Comparison of ENCODE assay signal across 1 cellular context in the genomic region with DNA sequence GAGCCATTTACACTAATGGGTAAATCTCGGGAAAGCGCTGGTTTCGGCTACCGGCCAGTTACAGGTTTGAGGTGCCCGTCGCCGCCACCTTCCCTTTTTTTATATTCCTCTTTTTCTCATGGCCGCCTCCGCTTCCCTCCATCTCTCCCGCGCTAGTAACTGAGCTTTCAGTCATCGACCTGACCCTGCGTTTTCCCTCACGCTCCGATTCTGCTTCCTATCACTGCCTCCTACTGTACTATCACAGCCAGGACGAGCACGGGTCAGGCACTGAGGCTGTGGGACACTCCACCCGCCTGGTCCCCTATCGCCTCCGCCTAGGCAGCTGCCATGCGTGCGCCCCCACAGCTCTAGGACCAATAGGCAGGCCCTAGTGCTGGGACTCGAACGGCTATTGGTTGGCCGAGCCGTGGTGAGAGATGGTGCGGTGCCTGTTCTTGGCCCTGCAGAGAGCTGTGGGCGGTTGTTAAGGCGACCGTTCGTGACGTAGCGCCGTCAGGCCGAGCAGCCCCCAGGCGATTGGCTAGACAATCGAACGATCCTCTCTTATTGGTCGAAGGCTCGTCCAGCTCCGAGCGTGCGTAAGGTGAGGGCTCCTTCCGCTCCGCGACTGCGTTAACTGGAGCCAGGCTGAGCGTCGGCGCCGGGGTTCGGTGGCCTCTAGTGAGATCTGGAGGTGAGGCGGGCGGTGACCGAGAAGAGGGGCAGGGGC.
A peak's percentile ranks its signal among the peaks of the same experiment; 100 is the strongest.
TF ChIP-seq lines count a peak whose summit lies in the region.

Gene HMGCR (plus strand): TSS at position 596 of the 712 bp plus-strand sequence. CDS start 5,386 bp downstream, outside the sequence.

TF ChIP-seq in A549, 52 proteins besides CTCF, POLR2A, EP300 and RAD21 (continued from another document):
- TF ChIP-seq, protein P1, sequence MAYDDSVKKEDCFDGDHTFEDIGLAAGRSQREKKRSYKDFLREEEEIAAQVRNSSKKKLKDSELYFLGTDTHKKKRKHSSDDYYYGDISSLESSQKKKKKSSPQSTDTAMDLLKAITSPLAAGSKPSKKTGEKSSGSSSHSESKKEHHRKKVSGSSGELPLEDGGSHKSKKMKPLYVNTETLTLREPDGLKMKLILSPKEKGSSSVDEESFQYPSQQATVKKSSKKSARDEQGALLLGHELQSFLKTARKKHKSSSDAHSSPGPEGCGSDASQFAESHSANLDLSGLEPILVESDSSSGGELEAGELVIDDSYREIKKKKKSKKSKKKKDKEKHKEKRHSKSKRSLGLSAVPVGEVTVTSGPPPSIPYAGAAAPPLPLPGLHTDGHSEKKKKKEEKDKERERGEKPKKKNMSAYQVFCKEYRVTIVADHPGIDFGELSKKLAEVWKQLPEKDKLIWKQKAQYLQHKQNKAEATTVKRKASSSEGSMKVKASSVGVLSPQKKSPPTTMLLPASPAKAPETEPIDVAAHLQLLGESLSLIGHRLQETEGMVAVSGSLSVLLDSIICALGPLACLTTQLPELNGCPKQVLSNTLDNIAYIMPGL (CRISPR knock-in tag; IDR thresholded peaks at IDR 0.05; ENCODE audit: borderline replicate concordance), result no peak
- TF ChIP-seq NR3C1 (IDR thresholded peaks at IDR 0.05) (no peak), RCOR1 (IDR thresholded peaks at IDR 0.05; ENCODE audit: low read depth, low read length) (no peak), RFX5 (IDR thresholded peaks at IDR 0.05) (peak; percentile 93), CEBPB (IDR thresholded peaks at IDR 0.05) (no peak), ZNF302 (CRISPR knock-in tag; IDR thresholded peaks at IDR 0.05) (no peak), EHMT2 (IDR thresholded peaks at IDR 0.05; ENCODE audit: low read depth) (no peak), RARB (CRISPR knock-in tag; IDR thresholded peaks at IDR 0.05) (0 out of 2 replicates have a peak, but pooled peaks have one; percentile 35), BHLHE40 (IDR thresholded peaks at IDR 0.05; ENCODE audit: low read depth, low read length) (0 out of 2 replicates have a peak, but pooled peaks have one; percentile 18), HOXA7 (CRISPR knock-in tag; IDR thresholded peaks at IDR 0.05) (no peak), SMC3 (IDR thresholded peaks at IDR 0.05) (peak; percentile 60), CHD4 (IDR thresholded peaks at IDR 0.05; ENCODE audit: borderline replicate concordance) (no peak), KDM1A (IDR thresholded peaks at IDR 0.05; ENCODE audit: low read depth) (no peak), JUNB (IDR thresholded peaks at IDR 0.05) (no peak), MYC (IDR thresholded peaks at IDR 0.05; ENCODE audit: borderline replicate concordance, low read length) (peak; percentile 44; the same call in 1 of the 2 replicates), MAZ (IDR thresholded peaks at IDR 0.05; ENCODE audit: borderline replicate concordance, low read depth, low read length) (no peak), PHF8 (IDR thresholded peaks at IDR 0.05; ENCODE audit: borderline replicate concordance, low read depth) (peak; percentile 74), ATOH8 (CRISPR knock-in tag; IDR thresholded peaks at IDR 0.05; ENCODE audit: low read depth) (no peak), HDAC2 (IDR thresholded peaks at IDR 0.05) (no peak), CHD2 (IDR thresholded peaks at IDR 0.05; ENCODE audit: low read length, partially characterized antibody) (no peak), ZC3H11A (IDR thresholded peaks at IDR 0.05) (no peak), HOXB13 (CRISPR knock-in tag; IDR thresholded peaks at IDR 0.05; ENCODE audit: low read depth) (no peak), SREBF2 (IDR thresholded peaks at IDR 0.05) (no peak), PBX3 (IDR thresholded peaks at IDR 0.05) (no peak), FOXS1 (CRISPR knock-in tag; IDR thresholded peaks at IDR 0.05) (no peak), EHF (CRISPR knock-in tag; IDR thresholded peaks at IDR 0.05) (no peak), JUN (IDR thresholded peaks at IDR 0.05) (peak; percentile 49 to 77; a peak in 3 of 5 replicates), USF2 (IDR thresholded peaks at IDR 0.05) (0 out of 2 replicates have a peak, but pooled peaks have one; percentile 15)
- TF ChIP-seq, protein P2, sequence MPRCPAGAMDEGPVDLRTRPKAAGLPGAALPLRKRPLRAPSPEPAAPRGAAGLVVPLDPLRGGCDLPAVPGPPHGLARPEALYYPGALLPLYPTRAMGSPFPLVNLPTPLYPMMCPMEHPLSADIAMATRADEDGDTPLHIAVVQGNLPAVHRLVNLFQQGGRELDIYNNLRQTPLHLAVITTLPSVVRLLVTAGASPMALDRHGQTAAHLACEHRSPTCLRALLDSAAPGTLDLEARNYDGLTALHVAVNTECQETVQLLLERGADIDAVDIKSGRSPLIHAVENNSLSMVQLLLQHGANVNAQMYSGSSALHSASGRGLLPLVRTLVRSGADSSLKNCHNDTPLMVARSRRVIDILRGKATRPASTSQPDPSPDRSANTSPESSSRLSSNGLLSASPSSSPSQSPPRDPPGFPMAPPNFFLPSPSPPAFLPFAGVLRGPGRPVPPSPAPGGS (IDR thresholded peaks at IDR 0.05), result peak; percentile 81; the same call in 2 of the 3 replicates
- TF ChIP-seq, protein P3, sequence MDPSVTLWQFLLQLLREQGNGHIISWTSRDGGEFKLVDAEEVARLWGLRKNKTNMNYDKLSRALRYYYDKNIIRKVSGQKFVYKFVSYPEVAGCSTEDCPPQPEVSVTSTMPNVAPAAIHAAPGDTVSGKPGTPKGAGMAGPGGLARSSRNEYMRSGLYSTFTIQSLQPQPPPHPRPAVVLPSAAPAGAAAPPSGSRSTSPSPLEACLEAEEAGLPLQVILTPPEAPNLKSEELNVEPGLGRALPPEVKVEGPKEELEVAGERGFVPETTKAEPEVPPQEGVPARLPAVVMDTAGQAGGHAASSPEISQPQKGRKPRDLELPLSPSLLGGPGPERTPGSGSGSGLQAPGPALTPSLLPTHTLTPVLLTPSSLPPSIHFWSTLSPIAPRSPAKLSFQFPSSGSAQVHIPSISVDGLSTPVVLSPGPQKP (IDR thresholded peaks at IDR 0.05; ENCODE audit: low read depth, low read length), result no peak
- TF ChIP-seq, protein P4, sequence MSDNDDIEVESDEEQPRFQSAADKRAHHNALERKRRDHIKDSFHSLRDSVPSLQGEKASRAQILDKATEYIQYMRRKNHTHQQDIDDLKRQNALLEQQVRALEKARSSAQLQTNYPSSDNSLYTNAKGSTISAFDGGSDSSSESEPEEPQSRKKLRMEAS (IDR thresholded peaks at IDR 0.05), result peak; percentile 80
